ENCODE assay signal across 17 cellular contexts in the genomic region with DNA sequence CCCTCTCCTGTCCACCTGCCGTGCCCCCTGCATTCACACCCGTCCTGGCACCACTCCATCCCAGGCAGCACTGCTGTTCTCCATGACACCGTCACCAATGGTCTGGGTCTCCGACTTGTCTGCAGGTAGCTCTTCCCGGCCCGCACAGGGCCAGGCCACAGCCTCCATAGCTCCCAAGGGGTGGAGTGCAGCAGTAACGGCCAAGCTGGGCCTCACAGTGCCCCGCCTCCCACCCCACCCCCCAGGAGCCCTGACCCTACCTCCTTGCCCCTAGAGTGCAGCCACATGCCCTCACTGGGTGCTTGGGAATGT. TPM values are rescaled to one million over a fixed set of nuclear protein-coding genes. Genes with fewer than 3 reads are reported as not detected.
DNase-seq lines count a peak whose midpoint lies in the region; ATAC-seq and TF ChIP-seq lines count a peak whose summit lies in the region.
"Had no signal": no experiment of that assay in that cellular context is flagged by ENCODE, and none has a peak within 500 bp of the region (broad histone marks: within the 10 kb centered on the region; RNA-seq: fewer than 3 reads in every experiment).

No MANE protein-coding gene starts in this region.

- CTCF ChIA-PET in WTC11 (lab: Charles Lee): interaction anchor here (0.7 to 4.2 kb wide), 12 partner anchors 12 to 387 kb away, joined by 3 to 24 read pairs (median 5); no protein-coding TSS in a partner anchor

- no peak overlapping the region for H3K4me3 Mint-ChIP-seq in WTC11
- H3K4me3 Mint-ChIP-seq: H9 had no signal

- no peaks in the 10 kb centered on the region for H3K9me3 Mint-ChIP-seq in WTC11
- H3K9me3 Mint-ChIP-seq: H9 had no signal

- peaks cover 0 to 100% of the 10 kb centered on the region in 2 donors for H3K4me1 ChIP-seq in right atrium auricular region
- H3K4me1 ChIP-seq in stomach: peaks cover 84 to 99% (median 98%) of the 10 kb centered on the region in 4 donors
- H3K4me1 ChIP-seq in uterus: peaks cover 0 to 40% of the 10 kb centered on the region in 2 donors

- DNase-seq in right atrium auricular region (ENCODE audit: low spot score) (no peak), Right ventricle myocardium inferior (ENCODE audit: missing footprints) (no peak), WTC11 (ENCODE audit: low spot score) (no peak), left colon (no peak), stomach (no peak), uterus (no peak), superior temporal gyrus (ENCODE audit: extremely low spot score) (no peak)
- DNase-seq: C1 segment of cervical spinal cord, DMS79 treated with DMSO at 0.1 percent for 48 hours, NCI-H1105, NCI-H1694, NCI-H2227 treated with DMSO at 0.1 percent for 48 hours, NCI-H524, RPMI8226 had no signal

- no peak for TF ChIP-seq CTCF in right atrium auricular region (IDR thresholded peaks at IDR 0.05)
- no peak for TF ChIP-seq CTCF in WTC11 (IDR thresholded peaks at IDR 0.05)
- TF ChIP-seq CTCF in stomach (IDR thresholded peaks at IDR 0.05): no peak
- no peak for TF ChIP-seq CTCF in uterus (IDR thresholded peaks at IDR 0.05)

- no peaks in the 10 kb centered on the region for H3K27me3 Mint-ChIP-seq in WTC11 (ENCODE audit: low read depth)

- H3K4me3 ChIP-seq in right atrium auricular region: no peak overlapping the region
- no peak overlapping the region for H3K4me3 ChIP-seq in stomach
- H3K4me3 ChIP-seq in uterus: no peak overlapping the region
- H3K4me3 ChIP-seq: A549 had no signal

- no peaks in the 10 kb centered on the region for H3K9me3 ChIP-seq in right atrium auricular region
- no peaks in the 10 kb centered on the region for H3K9me3 ChIP-seq in stomach
- no peaks in the 10 kb centered on the region for H3K9me3 ChIP-seq in uterus
- H3K9me3 ChIP-seq: A549 had no signal

- H3K27me3 ChIP-seq in right atrium auricular region: no peaks in the 10 kb centered on the region
- H3K27me3 ChIP-seq in stomach: no peaks in the 10 kb centered on the region
- H3K27me3 ChIP-seq in uterus: no peaks in the 10 kb centered on the region

- POLR2A ChIA-PET in WTC11 (lab: Charles Lee): interaction anchor here (0.9 kb wide), 1 partner anchor 20 kb away, joined by 3 read pairs; no protein-coding TSS in a partner anchor

- H3K36me3 Mint-ChIP-seq in WTC11: no peaks in the 10 kb centered on the region

- ATAC-seq in Right ventricle myocardium inferior (no peak), WTC11 (peak; percentile 7; the same call in 1 of the 2 replicates), left colon (peak; percentile 37), GM21423 (IDR thresholded peaks at IDR 0.05; ENCODE audit: unreplicated experiment) (no peak)

- TF ChIP-seq POLR2A in stomach (IDR thresholded peaks at IDR 0.05) (no peak), uterus (IDR thresholded peaks at IDR 0.05) (no peak)

- H3K27ac Mint-ChIP-seq in WTC11: no peak overlapping the region
- H3K27ac Mint-ChIP-seq: H9 had no signal

- peaks cover 24% of the 10 kb centered on the region for H3K4me1 Mint-ChIP-seq in WTC11

- no peak for TF ChIP-seq EP300 in stomach (IDR thresholded peaks at IDR 0.05)

- intact Hi-C loops in Right ventricle myocardium inferior (cut with DNase I) (no loop called here), left colon (cut with DNase I, micrococcal nuclease) (no loop called here), stomach (cut with DNase I; ENCODE audit: low total_unique reads) (no loop called here), uterus (cut with DNase I; ENCODE audit: low total_unique reads) (no loop called here)

- H3K36me3 ChIP-seq in right atrium auricular region (no peaks in the 10 kb centered on the region), stomach (peaks cover 0 to under 1% (median 0%) of the 10 kb centered on the region in 4 donors), uterus (no peaks in the 10 kb centered on the region)

- WGBS in stomach, 5 donors: 50 to 74% (median 60%) methylated on average over 7 to 8 of the region's 8 CpGs

- H3K27ac ChIP-seq in right atrium auricular region: peak overlapping the region; percentile 31 to 85
- peak overlapping the region in 3 of 5 donors; percentile 9 to 51 (median 19) for H3K27ac ChIP-seq in stomach
- no peak overlapping the region for H3K27ac ChIP-seq in uterus
- H3K27ac ChIP-seq: A549 had no signal

TF ChIP-seq in WTC11, 78 proteins besides CTCF, POLR2A, EP300 and RAD21:
- TF ChIP-seq, protein P1, sequence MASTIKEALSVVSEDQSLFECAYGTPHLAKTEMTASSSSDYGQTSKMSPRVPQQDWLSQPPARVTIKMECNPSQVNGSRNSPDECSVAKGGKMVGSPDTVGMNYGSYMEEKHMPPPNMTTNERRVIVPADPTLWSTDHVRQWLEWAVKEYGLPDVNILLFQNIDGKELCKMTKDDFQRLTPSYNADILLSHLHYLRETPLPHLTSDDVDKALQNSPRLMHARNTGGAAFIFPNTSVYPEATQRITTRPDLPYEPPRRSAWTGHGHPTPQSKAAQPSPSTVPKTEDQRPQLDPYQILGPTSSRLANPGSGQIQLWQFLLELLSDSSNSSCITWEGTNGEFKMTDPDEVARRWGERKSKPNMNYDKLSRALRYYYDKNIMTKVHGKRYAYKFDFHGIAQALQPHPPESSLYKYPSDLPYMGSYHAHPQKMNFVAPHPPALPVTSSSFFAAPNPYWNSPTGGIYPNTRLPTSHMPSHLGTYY (CRISPR knock-in tag; IDR thresholded peaks at IDR 0.05): no peak
- no peak for TF ChIP-seq RORB (CRISPR knock-in tag; IDR thresholded peaks at IDR 0.05)
- TF ChIP-seq, protein P2, sequence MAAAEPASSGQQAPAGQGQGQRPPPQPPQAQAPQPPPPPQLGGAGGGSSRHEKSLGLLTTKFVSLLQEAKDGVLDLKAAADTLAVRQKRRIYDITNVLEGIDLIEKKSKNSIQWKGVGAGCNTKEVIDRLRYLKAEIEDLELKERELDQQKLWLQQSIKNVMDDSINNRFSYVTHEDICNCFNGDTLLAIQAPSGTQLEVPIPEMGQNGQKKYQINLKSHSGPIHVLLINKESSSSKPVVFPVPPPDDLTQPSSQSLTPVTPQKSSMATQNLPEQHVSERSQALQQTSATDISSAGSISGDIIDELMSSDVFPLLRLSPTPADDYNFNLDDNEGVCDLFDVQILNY (CRISPR knock-in tag; IDR thresholded peaks at IDR 0.05): no peak
- no peak for TF ChIP-seq ELF4 (CRISPR knock-in tag; IDR thresholded peaks at IDR 0.05; ENCODE audit: low read depth)
- no peak for TF ChIP-seq NFATC4 (CRISPR knock-in tag; IDR thresholded peaks at IDR 0.05)
- TF ChIP-seq ZNF138 (CRISPR knock-in tag; conservative IDR thresholded peaks at IDR 0.05): no peak
- TF ChIP-seq GABPB1 (CRISPR knock-in tag; IDR thresholded peaks at IDR 0.05): no peak
- TF ChIP-seq NR1H2 (CRISPR knock-in tag; IDR thresholded peaks at IDR 0.05): no peak
- TF ChIP-seq, protein P3, sequence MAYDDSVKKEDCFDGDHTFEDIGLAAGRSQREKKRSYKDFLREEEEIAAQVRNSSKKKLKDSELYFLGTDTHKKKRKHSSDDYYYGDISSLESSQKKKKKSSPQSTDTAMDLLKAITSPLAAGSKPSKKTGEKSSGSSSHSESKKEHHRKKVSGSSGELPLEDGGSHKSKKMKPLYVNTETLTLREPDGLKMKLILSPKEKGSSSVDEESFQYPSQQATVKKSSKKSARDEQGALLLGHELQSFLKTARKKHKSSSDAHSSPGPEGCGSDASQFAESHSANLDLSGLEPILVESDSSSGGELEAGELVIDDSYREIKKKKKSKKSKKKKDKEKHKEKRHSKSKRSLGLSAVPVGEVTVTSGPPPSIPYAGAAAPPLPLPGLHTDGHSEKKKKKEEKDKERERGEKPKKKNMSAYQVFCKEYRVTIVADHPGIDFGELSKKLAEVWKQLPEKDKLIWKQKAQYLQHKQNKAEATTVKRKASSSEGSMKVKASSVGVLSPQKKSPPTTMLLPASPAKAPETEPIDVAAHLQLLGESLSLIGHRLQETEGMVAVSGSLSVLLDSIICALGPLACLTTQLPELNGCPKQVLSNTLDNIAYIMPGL (CRISPR knock-in tag; IDR thresholded peaks at IDR 0.05): no peak
- TF ChIP-seq ZNF232 (CRISPR knock-in tag; IDR thresholded peaks at IDR 0.05): no peak
- TF ChIP-seq, protein P4, sequence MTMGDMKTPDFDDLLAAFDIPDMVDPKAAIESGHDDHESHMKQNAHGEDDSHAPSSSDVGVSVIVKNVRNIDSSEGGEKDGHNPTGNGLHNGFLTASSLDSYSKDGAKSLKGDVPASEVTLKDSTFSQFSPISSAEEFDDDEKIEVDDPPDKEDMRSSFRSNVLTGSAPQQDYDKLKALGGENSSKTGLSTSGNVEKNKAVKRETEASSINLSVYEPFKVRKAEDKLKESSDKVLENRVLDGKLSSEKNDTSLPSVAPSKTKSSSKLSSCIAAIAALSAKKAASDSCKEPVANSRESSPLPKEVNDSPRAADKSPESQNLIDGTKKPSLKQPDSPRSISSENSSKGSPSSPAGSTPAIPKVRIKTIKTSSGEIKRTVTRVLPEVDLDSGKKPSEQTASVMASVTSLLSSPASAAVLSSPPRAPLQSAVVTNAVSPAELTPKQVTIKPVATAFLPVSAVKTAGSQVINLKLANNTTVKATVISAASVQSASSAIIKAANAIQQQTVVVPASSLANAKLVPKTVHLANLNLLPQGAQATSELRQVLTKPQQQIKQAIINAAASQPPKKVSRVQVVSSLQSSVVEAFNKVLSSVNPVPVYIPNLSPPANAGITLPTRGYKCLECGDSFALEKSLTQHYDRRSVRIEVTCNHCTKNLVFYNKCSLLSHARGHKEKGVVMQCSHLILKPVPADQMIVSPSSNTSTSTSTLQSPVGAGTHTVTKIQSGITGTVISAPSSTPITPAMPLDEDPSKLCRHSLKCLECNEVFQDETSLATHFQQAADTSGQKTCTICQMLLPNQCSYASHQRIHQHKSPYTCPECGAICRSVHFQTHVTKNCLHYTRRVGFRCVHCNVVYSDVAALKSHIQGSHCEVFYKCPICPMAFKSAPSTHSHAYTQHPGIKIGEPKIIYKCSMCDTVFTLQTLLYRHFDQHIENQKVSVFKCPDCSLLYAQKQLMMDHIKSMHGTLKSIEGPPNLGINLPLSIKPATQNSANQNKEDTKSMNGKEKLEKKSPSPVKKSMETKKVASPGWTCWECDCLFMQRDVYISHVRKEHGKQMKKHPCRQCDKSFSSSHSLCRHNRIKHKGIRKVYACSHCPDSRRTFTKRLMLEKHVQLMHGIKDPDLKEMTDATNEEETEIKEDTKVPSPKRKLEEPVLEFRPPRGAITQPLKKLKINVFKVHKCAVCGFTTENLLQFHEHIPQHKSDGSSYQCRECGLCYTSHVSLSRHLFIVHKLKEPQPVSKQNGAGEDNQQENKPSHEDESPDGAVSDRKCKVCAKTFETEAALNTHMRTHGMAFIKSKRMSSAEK (CRISPR knock-in tag; IDR thresholded peaks at IDR 0.05; ENCODE audit: borderline replicate concordance): no peak

RNA-seq across cellular contexts. Expression of a gene that starts 12.9 kb away (rescaled TPM):
- 10 to 100 TPM; 19.3 to 20.4 TPM for total RNA-seq in right atrium auricular region
- total RNA-seq in Right ventricle myocardium inferior: 51.9 TPM
- 120 to 129 TPM (median 126 TPM) in 3 replicates for total RNA-seq in WTC11 (2021)
- 10 to 100 TPM; 63.1 to 82.6 TPM for total RNA-seq in left colon
- total RNA-seq in stomach: 100 to 1,000 TPM in 1 of 5 donors, 10 to 100 TPM in 2, 1 to 10 TPM in 2; 5.3 to 110 (median 51.1) TPM
- polyA plus RNA-seq in stomach: 10 to 100 TPM; 13.3 to 17.6 (median 13.7) TPM
- total RNA-seq in uterus: 10 to 100 TPM in 2 of 4 donors, 1 to 10 TPM in 2; 2.9 to 59.1 (median 31.8) TPM

Comparison
In these comparisons a context has a peak if more than half of its experiments do, and no peak if none do; other contexts are left out.
1. H3K27ac ChIP-seq: peak in right atrium auricular region (2 of 2) and stomach (3 of 5); none in uterus (0 of 2).
2. ATAC-seq: peak in WTC11 (single experiment) and left colon (single experiment); none in Right ventricle myocardium inferior (single experiment) and GM21423 (single experiment).